In the genomic region with DNA sequence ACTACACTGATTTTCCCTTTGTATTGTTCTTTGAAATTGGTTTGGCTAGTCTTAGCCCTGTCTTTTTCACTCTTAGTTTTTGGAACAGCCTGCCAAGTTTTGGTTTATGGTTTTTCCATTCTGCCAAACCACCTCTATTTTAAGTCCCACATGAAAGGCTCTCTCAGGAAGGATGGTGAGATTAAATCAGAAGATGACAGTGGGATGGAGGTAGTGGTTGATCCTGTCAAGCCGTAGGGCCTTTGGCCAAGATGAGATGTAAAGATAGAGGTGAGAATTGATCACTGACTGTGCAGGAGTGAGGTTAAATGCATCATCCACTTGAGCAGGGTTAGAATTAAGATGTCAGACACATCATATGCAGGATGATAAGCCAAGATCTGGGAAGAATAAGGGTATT, we compare ENCODE assay signal across 25 cellular contexts.
"Had no signal": no experiment of that assay in that cellular context is flagged by ENCODE, and none has a peak within 500 bp of the region (broad histone marks: within the 10 kb centered on the region; RNA-seq: fewer than 3 reads in every experiment).

No MANE protein-coding gene starts in this region.

- H3K27me3 Mint-ChIP-seq: activated CD8-positive, alpha-beta T cell treated with anti-CD3 and anti-CD28 coated beads for 36 hours; activated naive CD4-positive, alpha-beta T cell treated with anti-CD3 and anti-CD28 coated beads, Interleukin-2, amount 10 ng/mL, durations not matched to agents 7 days and 5 days; activated naive CD8-positive, alpha-beta T cell treated with anti-CD3 and anti-CD28 coated beads for 36 hours had no signal

- H3K36me3 Mint-ChIP-seq: activated naive CD4-positive, alpha-beta T cell treated with anti-CD3 and anti-CD28 coated beads, Interleukin-2, amount 10 ng/mL, durations not matched to agents 7 days and 5 days; activated naive CD8-positive, alpha-beta T cell treated with anti-CD3 and anti-CD28 coated beads for 36 hours had no signal

- H3K9me3 ChIP-seq: Peyer's patch, SJSA1 had no signal

- ATAC-seq: activated CD8-positive, alpha-beta T cell treated with anti-CD3 and anti-CD28 coated beads for 36 hours; activated T-cell treated with anti-CD3 and anti-CD28 coated beads, Interleukin-2, amount 50 U/mL, for 72 hours had no signal

- H3K27ac ChIP-seq: Peyer's patch, SJSA1, VCaP had no signal

- DNase-seq: activated CD4-positive, CD25-positive, alpha-beta regulatory T cell; activated CD8-positive, alpha-beta memory T cell treated with anti-CD3 and anti-CD28 coated beads, Interleukin-2, amount 50 U/mL, for 4 hours; activated CD8-positive, alpha-beta T cell treated with anti-CD3 and anti-CD28 coated beads for 36 hours; activated gamma-delta T cell treated with Interleukin-2 at 50 U/mL for 16 hours; activated naive CD4-positive, alpha-beta T cell treated with anti-CD3 and anti-CD28 coated beads, Interleukin-2, amount 10 ng/mL, durations not matched to agents 7 days and 5 days; activated naive CD8-positive, alpha-beta T cell treated with anti-CD3 and anti-CD28 coated beads for 36 hours; activated T-cell treated with anti-CD3 and anti-CD28 coated beads, Interleukin-2, amount 50 U/mL, for 72 hours; aorta; caudate nucleus; KG1; NCI-H1092; NCI-H1417; NCI-H2029; NCI-H2107; NCI-H2171 treated with DMSO at 0.1 percent for 48 hours; NCI-H510A treated with DMSO at 0.1 percent for 48 hours; NCI-H69; NK-92 treated with Interleukin-12 subunit alpha and Interleukin-12 subunit beta, amount 100 ng/mL, for 24 hours; OCI-M1; Peyer's patch; SHP77; T-helper 1 cell had no signal

- H3K4me3 Mint-ChIP-seq: activated CD8-positive, alpha-beta T cell treated with anti-CD3 and anti-CD28 coated beads for 36 hours; activated naive CD4-positive, alpha-beta T cell treated with anti-CD3 and anti-CD28 coated beads, Interleukin-2, amount 10 ng/mL, durations not matched to agents 7 days and 5 days; activated naive CD8-positive, alpha-beta T cell treated with anti-CD3 and anti-CD28 coated beads for 36 hours; activated T-cell treated with anti-CD3 and anti-CD28 coated beads, Interleukin-2, amount 50 U/mL, for 72 hours had no signal

- H3K9me3 Mint-ChIP-seq: activated CD8-positive, alpha-beta T cell treated with anti-CD3 and anti-CD28 coated beads for 36 hours; activated naive CD4-positive, alpha-beta T cell treated with anti-CD3 and anti-CD28 coated beads, Interleukin-2, amount 10 ng/mL, durations not matched to agents 7 days and 5 days; activated naive CD8-positive, alpha-beta T cell treated with anti-CD3 and anti-CD28 coated beads for 36 hours; activated T-helper 2 cell treated with anti-CD3 and anti-CD28 coated beads, Interferon-gamma antibody, Interleukin-2, Interleukin-4, amounts not matched to agents 10 μg/mL and 5 μg/mL and 100 μg/mL, durations not matched to agents 14 hours and 24 hours and 36 hours had no signal

- H3K4me1 ChIP-seq: Peyer's patch, SJSA1 had no signal

- H3K4me3 ChIP-seq: Peyer's patch, SJSA1 had no signal

- H3K27me3 ChIP-seq: Peyer's patch, SJSA1 had no signal

- H3K36me3 ChIP-seq: Peyer's patch, SJSA1 had no signal

- H3K27ac Mint-ChIP-seq: activated CD8-positive, alpha-beta T cell treated with anti-CD3 and anti-CD28 coated beads for 36 hours; activated naive CD4-positive, alpha-beta T cell treated with anti-CD3 and anti-CD28 coated beads, Interleukin-2, amount 10 ng/mL, durations not matched to agents 7 days and 5 days; activated naive CD8-positive, alpha-beta T cell treated with anti-CD3 and anti-CD28 coated beads for 36 hours; activated T-cell treated with anti-CD3 and anti-CD28 coated beads, Interleukin-2, amount 50 U/mL, for 72 hours; activated T-helper 2 cell treated with anti-CD3 and anti-CD28 coated beads, Interferon-gamma antibody, Interleukin-2, Interleukin-4, amounts not matched to agents 10 μg/mL and 5 μg/mL and 100 μg/mL, durations not matched to agents 14 hours and 24 hours and 36 hours had no signal

- H3K4me1 Mint-ChIP-seq: activated naive CD4-positive, alpha-beta T cell treated with anti-CD3 and anti-CD28 coated beads, Interleukin-2, amount 10 ng/mL, durations not matched to agents 7 days and 5 days; activated naive CD8-positive, alpha-beta T cell treated with anti-CD3 and anti-CD28 coated beads for 36 hours had no signal
